In genomic region chr7:41029072-41029492, GRCh38 we compare ENCODE assay signal across 13 cellular contexts.
A peak's percentile ranks its signal among the peaks of the same experiment; 100 is the strongest.
DNase-seq lines count a peak whose midpoint lies in the region; ATAC-seq and TF ChIP-seq lines count a peak whose summit lies in the region.
"Had no signal": no experiment of that assay in that cellular context is flagged by ENCODE, and none has a peak within 500 bp of the region (broad histone marks: within the 10 kb centered on the region; RNA-seq: fewer than 3 reads in every experiment).

No MANE protein-coding gene starts in this region.

- H3K27ac Mint-ChIP-seq in activated T-cell treated with anti-CD3 and anti-CD28 coated beads, Interleukin-2, amount 50 U/mL, for 72 hours, result no peak overlapping the region
- no peak overlapping the region for H3K27ac Mint-ChIP-seq in stimulated activated naive B cell treated with anti-CD40 and anti-IgM and Interleukin-4, amounts not matched to agents 10 μg/mL and 1 μg/mL and 100 μg/mL, for 72 hours
- H3K27ac Mint-ChIP-seq: activated naive CD8-positive, alpha-beta T cell had no signal

- H3K27ac ChIP-seq in SK-N-SH (ENCODE audit: low read depth in 2 of 2, low read length in 1 of 2), result peak overlapping the region in 1 of 2 experiments; percentile 92; a peak in 2 of 4 replicates
- H3K27ac ChIP-seq: VCaP had no signal

- H3K4me1 Mint-ChIP-seq in activated T-cell treated with anti-CD3 and anti-CD28 coated beads, Interleukin-2, amount 50 U/mL, for 72 hours (ENCODE audit: low read depth), result no peaks in the 10 kb centered on the region
- H3K4me1 Mint-ChIP-seq in stimulated activated naive B cell treated with anti-CD40 and anti-IgM and Interleukin-4, amounts not matched to agents 10 μg/mL and 1 μg/mL and 100 μg/mL, for 72 hours, result no peaks in the 10 kb centered on the region

- peak; percentile 1 to 7 for DNase-seq in activated T-cell treated with anti-CD3 and anti-CD28 coated beads, Interleukin-2, amount 50 U/mL, for 72 hours
- DNase-seq in activated T-cell treated with anti-CD3 and anti-CD28 coated beads, Interleukin-2, amount 50 U/mL, for 48 hours, result no peak
- no peak for DNase-seq in SK-N-SH
- DNase-seq in fibroblast of the aortic adventitia (ENCODE audit: low read depth), result peak; percentile 88
- no peak for DNase-seq in stimulated activated naive B cell treated with anti-CD40 and anti-IgM and Interleukin-4, amounts not matched to agents 10 μg/mL and 1 μg/mL and 100 μg/mL, for 72 hours
- DNase-seq in H7, result no peak
- DNase-seq: KBM-7; NCI-H82; stimulated activated CD4-positive, alpha-beta T cell treated with anti-CD3 and anti-CD28 coated beads, Interleukin-4, amount 100 ng/mL, for 24 hours had no signal

- peaks cover 36% of the 10 kb centered on the region for H3F3A ChIP-seq in SK-N-SH (replicated peaks; ENCODE audit: insufficient read depth)

- peak in 1 of 2 experiments; percentile 89; a peak in 2 of 4 replicates for TF ChIP-seq EP300 in SK-N-SH (IDR thresholded peaks at IDR 0.05; ENCODE audit: borderline replicate concordance in 1 of 2, low read depth in 1 of 2, low read length in 1 of 2)

- H3K36me3 Mint-ChIP-seq in activated T-cell treated with anti-CD3 and anti-CD28 coated beads, Interleukin-2, amount 50 U/mL, for 72 hours (ENCODE audit: insufficient read depth in 2 of 2), result peaks cover 0 to 1% of the 10 kb centered on the region in 2 donors
- H3K36me3 Mint-ChIP-seq in stimulated activated naive B cell treated with anti-CD40 and anti-IgM and Interleukin-4, amounts not matched to agents 10 μg/mL and 1 μg/mL and 100 μg/mL, for 72 hours, result no peaks in the 10 kb centered on the region
- H3K36me3 Mint-ChIP-seq: activated naive CD8-positive, alpha-beta T cell had no signal

- H3K4me3 Mint-ChIP-seq in activated T-cell treated with anti-CD3 and anti-CD28 coated beads, Interleukin-2, amount 50 U/mL, for 72 hours, result no peak overlapping the region
- H3K4me3 Mint-ChIP-seq in stimulated activated naive B cell treated with anti-CD40 and anti-IgM and Interleukin-4, amounts not matched to agents 10 μg/mL and 1 μg/mL and 100 μg/mL, for 72 hours, result no peak overlapping the region
- H3K4me3 Mint-ChIP-seq: activated naive CD8-positive, alpha-beta T cell had no signal

- no peaks in the 10 kb centered on the region for H3K79me2 ChIP-seq in SK-N-SH (ENCODE audit: insufficient read depth)

- peak overlapping the region; percentile 44; the same call in 1 of the 2 replicates for H3K9ac ChIP-seq in SK-N-SH

- TF ChIP-seq RAD21 in SK-N-SH (IDR thresholded peaks at IDR 0.05; ENCODE audit: low read length), result no peak

- CTCF ChIA-PET in SK-N-SH (lab: Yijun Ruan, JAX), result interaction anchor here (0.8 kb wide), 1 partner anchor 26 kb away, joined by 4 read pairs; no protein-coding TSS in a partner anchor

- no peaks in the 10 kb centered on the region for H3K36me3 ChIP-seq in SK-N-SH (replicated peaks in 1 of 2; ENCODE audit: control insufficient read depth in 1 of 2, insufficient read depth in 2 of 2, low read length in 1 of 2)
- H3K36me3 ChIP-seq in H7 (replicated peaks; ENCODE audit: control insufficient read depth, insufficient read depth, low read length), result no peaks in the 10 kb centered on the region

- H3K4me3 ChIP-seq in SK-N-SH (ENCODE audit: low read depth in 2 of 2, low read length in 1 of 2) (no peak overlapping the region), fibroblast of the aortic adventitia (ENCODE audit: low read depth, low read length) (no peak overlapping the region), H7 (ENCODE audit: insufficient read depth, low read depth, low read length) (no peak overlapping the region)

- WGBS in SK-N-SH (ENCODE audit: low lambda C conversion rate), result 11% methylated on average over 5 of the region's 5 CpGs

- peak overlapping the region; percentile 15 for H3K4me2 ChIP-seq in SK-N-SH

- no peaks in the 10 kb centered on the region for H3K27me3 ChIP-seq in SK-N-SH (ENCODE audit: insufficient read depth)
- H3K27me3 ChIP-seq in H7 (ENCODE audit: control insufficient read depth, insufficient read depth, low read length), result no peaks in the 10 kb centered on the region

- peaks cover 2 to 21% of the 10 kb centered on the region in 2 experiments; a peak in 3 of 4 replicates for H3K4me1 ChIP-seq in SK-N-SH (ENCODE audit: control insufficient read depth in 1 of 2, insufficient read depth in 2 of 2, low read depth in 1 of 2, low read length in 1 of 2)

- peaks cover 6 to 11% of the 10 kb centered on the region in 2 donors for H3K9me3 Mint-ChIP-seq in activated T-cell treated with anti-CD3 and anti-CD28 coated beads, Interleukin-2, amount 50 U/mL, for 72 hours
- peaks cover 0 to 1% of the 10 kb centered on the region in 2 donors for H3K9me3 Mint-ChIP-seq in stimulated activated naive B cell treated with anti-CD40 and anti-IgM and Interleukin-4, amounts not matched to agents 10 μg/mL and 1 μg/mL and 100 μg/mL, for 72 hours

- no peaks in the 10 kb centered on the region for H3K9me2 ChIP-seq in SK-N-SH

- H3K27me3 Mint-ChIP-seq in activated T-cell treated with anti-CD3 and anti-CD28 coated beads, Interleukin-2, amount 50 U/mL, for 72 hours (ENCODE audit: low read depth), result no peaks in the 10 kb centered on the region
- no peaks in the 10 kb centered on the region for H3K27me3 Mint-ChIP-seq in stimulated activated naive B cell treated with anti-CD40 and anti-IgM and Interleukin-4, amounts not matched to agents 10 μg/mL and 1 μg/mL and 100 μg/mL, for 72 hours
- H3K27me3 Mint-ChIP-seq: activated naive CD8-positive, alpha-beta T cell had no signal

- no peak overlapping the region for H2AFZ ChIP-seq in SK-N-SH (ENCODE audit: low read depth)

- no peaks in the 10 kb centered on the region for H3K9me3 ChIP-seq in SK-N-SH

- H4K20me1 ChIP-seq in SK-N-SH (ENCODE audit: insufficient read depth), result no peaks in the 10 kb centered on the region

- TF ChIP-seq CTCF in SK-N-SH (IDR thresholded peaks at IDR 0.05) (no peak), fibroblast of the aortic adventitia (IDR thresholded peaks at IDR 0.05; ENCODE audit: insufficient read depth, low read length) (no peak)

- POLR2A ChIA-PET in SK-N-SH (lab: Yijun Ruan, JAX), result no interaction called here

- ATAC-seq in activated T-cell treated with anti-CD3 and anti-CD28 coated beads, Interleukin-2, amount 50 U/mL, for 72 hours (replicated peaks in 1 of 2), result peak; percentile 84 to 90
- peak; percentile 33 to 48 for ATAC-seq in stimulated activated naive B cell treated with anti-CD40 and anti-IgM and Interleukin-4, amounts not matched to agents 10 μg/mL and 1 μg/mL and 100 μg/mL, for 72 hours (replicated peaks)
- ATAC-seq in HG02642 (IDR thresholded peaks at IDR 0.05; ENCODE audit: poor library complexity, unreplicated experiment) (no peak), HG02970 (IDR thresholded peaks at IDR 0.05; ENCODE audit: low FRiP score, unreplicated experiment) (no peak)

TF ChIP-seq in SK-N-SH, 30 proteins besides CTCF, POLR2A, EP300 and RAD21 (continues in another document):
- TF ChIP-seq REST (IDR thresholded peaks at IDR 0.05; ENCODE audit: low read depth, low read length) (no peak), FOSL2 (IDR thresholded peaks at IDR 0.05; ENCODE audit: borderline replicate concordance, low read depth) (peak; percentile 98), PBX3 (IDR thresholded peaks at IDR 0.05) (peak; percentile 62), RFX5 (IDR thresholded peaks at IDR 0.05; ENCODE audit: low read length) (no peak), YY1 (IDR thresholded peaks at IDR 0.05; ENCODE audit: low read depth) (0 out of 2 replicates have a peak, but pooled peaks have one; percentile 58), MAX (IDR thresholded peaks at IDR 0.05; ENCODE audit: low read depth) (peak; percentile 96), TEAD4 (IDR thresholded peaks at IDR 0.05; ENCODE audit: borderline replicate concordance, insufficient read depth) (peak; percentile 55; the same call in 1 of the 2 replicates), TCF12 (IDR thresholded peaks at IDR 0.05) (peak; percentile 89), POLR2AphosphoS5 (IDR thresholded peaks at IDR 0.05; ENCODE audit: low read depth, low read length) (peak; percentile 71; the same call in 1 of the 2 replicates)

Comparison
In these comparisons a context has a peak if more than half of its experiments do, and no peak if none do; other contexts are left out.
1. DNase-seq: peak in activated T-cell treated with anti-CD3 and anti-CD28 coated beads, Interleukin-2, amount 50 U/mL, for 72 hours (2 of 2) and fibroblast of the aortic adventitia (single experiment); none in activated T-cell treated with anti-CD3 and anti-CD28 coated beads, Interleukin-2, amount 50 U/mL, for 48 hours (0 of 2), SK-N-SH (single experiment), stimulated activated naive B cell treated with anti-CD40 and anti-IgM and Interleukin-4, amounts not matched to agents 10 μg/mL and 1 μg/mL and 100 μg/mL, for 72 hours (single experiment) and H7 (single experiment).
2. ATAC-seq: peak in activated T-cell treated with anti-CD3 and anti-CD28 coated beads, Interleukin-2, amount 50 U/mL, for 72 hours (2 of 2) and stimulated activated naive B cell treated with anti-CD40 and anti-IgM and Interleukin-4, amounts not matched to agents 10 μg/mL and 1 μg/mL and 100 μg/mL, for 72 hours (2 of 2); none in HG02642 (single experiment) and HG02970 (single experiment).